Comparison of ENCODE assay signal across 15 cellular contexts in the genomic region with DNA sequence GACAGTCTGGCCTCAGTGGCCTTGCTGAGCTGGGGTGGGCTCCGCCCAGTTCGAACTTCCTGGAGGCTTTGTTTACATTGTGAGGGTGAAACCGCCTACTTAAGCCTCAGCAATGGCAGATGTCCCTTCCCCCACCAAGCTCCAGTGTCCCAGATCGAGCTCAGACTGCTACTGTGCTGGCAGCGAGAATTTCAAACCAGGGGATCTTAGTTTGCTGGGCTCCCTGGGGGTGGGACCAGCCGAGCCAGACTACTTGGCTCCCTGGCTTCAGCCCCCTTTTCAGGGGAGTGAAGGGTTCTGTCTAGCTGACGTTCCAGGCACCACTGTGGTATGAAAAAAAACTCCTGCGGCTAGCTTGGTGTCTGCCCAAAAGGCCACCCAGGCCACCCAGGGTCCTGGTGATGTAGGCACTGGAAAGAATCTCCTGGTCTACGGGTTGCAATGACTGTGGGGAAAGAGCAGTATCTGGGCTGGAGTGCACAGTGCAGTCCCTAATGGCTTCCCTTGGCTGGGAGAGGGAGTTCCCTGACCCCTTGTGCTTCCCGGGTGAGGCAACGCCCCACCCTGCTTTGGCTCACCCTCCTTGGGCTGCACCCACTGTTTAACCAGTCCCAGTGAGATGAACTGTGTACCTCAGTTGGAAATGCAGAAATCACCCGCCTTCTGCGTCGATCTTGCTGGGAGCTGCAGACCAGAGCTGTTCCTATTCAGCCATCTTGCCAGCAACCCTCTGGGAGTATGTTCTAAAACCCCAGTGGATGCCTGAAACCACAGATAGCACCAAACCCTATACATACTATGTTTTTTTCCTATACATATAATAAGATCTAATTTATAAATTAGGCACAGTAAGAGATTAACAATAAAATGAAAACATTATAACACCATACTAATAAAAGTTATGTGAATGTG.
DNase-seq lines count a peak whose midpoint lies in the region; ATAC-seq, FAIRE-seq and TF ChIP-seq lines count a peak whose summit lies in the region.
"Had no signal": no experiment of that assay in that cellular context is flagged by ENCODE, and none has a peak within 500 bp of the region (broad histone marks: within the 10 kb centered on the region; RNA-seq: fewer than 3 reads in every experiment).

No MANE protein-coding gene starts in this region.

- no peaks in the 10 kb centered on the region for H3F3A ChIP-seq in PC-9 (ENCODE audit: insufficient read depth, low read depth)

- no TSS peak for BruUV-seq in PC-9 (replicated peaks; lab: Mats Ljungman, UMichigan)

- H4K20me1 ChIP-seq in PC-9 (ENCODE audit: insufficient read depth) (no peaks in the 10 kb centered on the region), hepatocyte (ENCODE audit: insufficient read depth, poor library complexity, severe bottlenecking) (no peaks in the 10 kb centered on the region)

- H3K4me1 Mint-ChIP-seq in stimulated activated memory B cell treated with anti-CD40 and anti-IgM and Interleukin-4, amounts not matched to agents 10 μg/mL and 1 μg/mL and 100 μg/mL, for 72 hours, result no peaks in the 10 kb centered on the region

- no peaks in the 10 kb centered on the region for H3K9me2 ChIP-seq in PC-9 (ENCODE audit: insufficient read depth)
- H3K9me2 ChIP-seq in hepatocyte (replicated peaks; ENCODE audit: insufficient read depth), result no peaks in the 10 kb centered on the region

- peaks cover 8% of the 10 kb centered on the region for H3K9me3 ChIP-seq in A549
- H3K9me3 ChIP-seq in HAP-1, result no peaks in the 10 kb centered on the region
- H3K9me3 ChIP-seq in PC-9 (ENCODE audit: insufficient read depth, low read depth), result no peaks in the 10 kb centered on the region; the same call in none of the 2 replicates
- H3K9me3 ChIP-seq in hepatocyte (ENCODE audit: low read depth), result no peaks in the 10 kb centered on the region

- H3K4me3 ChIP-seq in A549, result no peak overlapping the region
- H3K4me3 ChIP-seq in HAP-1, result no peak overlapping the region
- no peak overlapping the region for H3K4me3 ChIP-seq in PC-9
- no peak overlapping the region for H3K4me3 ChIP-seq in hepatocyte
- H3K4me3 ChIP-seq: MG63, SK-N-MC, skin epidermis, stomach had no signal

- no peak for FAIRE-seq in A549 (lab: Jason Lieb, UNC)

- no peak for TF ChIP-seq RAD21 in A549 (conservative IDR thresholded peaks at IDR 0.05 in 1 of 2, IDR thresholded peaks at IDR 0.05 in 1 of 2)

- H2AFZ ChIP-seq in PC-9, result 0 out of 2 replicates have a peak overlapping the region, but pooled peaks have one; percentile 22
- H2AFZ ChIP-seq in hepatocyte, result no peak overlapping the region

- H3K79me2 ChIP-seq in PC-9 (ENCODE audit: low read depth) (no peaks in the 10 kb centered on the region), hepatocyte (no peaks in the 10 kb centered on the region)

- ATAC-seq in A549 (peak in 1 of 2 experiments; percentile 38; a peak in 2 of 6 replicates), HG03457 (IDR thresholded peaks at IDR 0.05; ENCODE audit: unreplicated experiment) (no peak), GM21723 (IDR thresholded peaks at IDR 0.05; ENCODE audit: unreplicated experiment) (no peak)
- ATAC-seq in stimulated activated memory B cell treated with anti-CD40 and anti-IgM and Interleukin-4, amounts not matched to agents 10 μg/mL and 1 μg/mL and 100 μg/mL, for 72 hours, result no peak

- no peaks in the 10 kb centered on the region for H3K36me3 Mint-ChIP-seq in stimulated activated memory B cell treated with anti-CD40 and anti-IgM and Interleukin-4, amounts not matched to agents 10 μg/mL and 1 μg/mL and 100 μg/mL, for 72 hours

- DNase-seq in A549 (ENCODE audit: low read depth in 1 of 2, low spot score in 1 of 2), result no peak
- DNase-seq in HAP-1 (ENCODE audit: low spot score in 2 of 2), result peak; percentile 6 to 58
- no peak for DNase-seq in PC-9
- DNase-seq in hepatocyte (ENCODE audit: low spot score), result peak; percentile 24
- no peak for DNase-seq in SKM-1 (lab: John Stamatoyannopoulos, UW; ENCODE audit: unreplicated experiment)
- DNase-seq: activated gamma-delta T cell treated with Interleukin-2 at 50 U/mL for 16 hours, mammary epithelial cell, MG63, stomach had no signal

- H3K27ac ChIP-seq in A549 (no peak overlapping the region), PC-9 (no peak overlapping the region), hepatocyte (no peak overlapping the region)
- H3K27ac ChIP-seq: SK-N-MC, skin epidermis, stomach had no signal

- H3K36me3 ChIP-seq in HAP-1 (replicated peaks), result no peaks in the 10 kb centered on the region
- no peaks in the 10 kb centered on the region for H3K36me3 ChIP-seq in PC-9 (ENCODE audit: low read depth)
- H3K36me3 ChIP-seq in hepatocyte (replicated peaks; ENCODE audit: insufficient read depth, low read depth), result no peaks in the 10 kb centered on the region
- H3K36me3 ChIP-seq: MG63, stomach had no signal

- 31% methylated on average over 13 of the region's 14 CpGs for WGBS in A549 (ENCODE audit: missing lambda C conversion rate)
- 55% methylated on average over 14 of the region's 14 CpGs for WGBS in hepatocyte (ENCODE audit: low lambda C conversion rate, missing lambda C conversion rate)

- 0 out of 3 replicates have a peak, but pooled peaks cover 5% of the 10 kb centered on the region for H3K4me1 ChIP-seq in A549
- peaks cover 7% of the 10 kb centered on the region for H3K4me1 ChIP-seq in HAP-1
- H3K4me1 ChIP-seq in PC-9 (replicated peaks; ENCODE audit: insufficient read depth), result peaks cover 16% of the 10 kb centered on the region
- H3K4me1 ChIP-seq in hepatocyte (ENCODE audit: insufficient read depth), result no peaks in the 10 kb centered on the region
- H3K4me1 ChIP-seq: stomach had no signal

- no peak for TF ChIP-seq POLR2A in A549 (IDR thresholded peaks at IDR 0.05; ENCODE audit: low read length)

- TF ChIP-seq EP300 in A549 (IDR thresholded peaks at IDR 0.05), result no peak

- no peaks in the 10 kb centered on the region for H3K27me3 ChIP-seq in HAP-1 (ENCODE audit: low read depth)
- H3K27me3 ChIP-seq in PC-9 (ENCODE audit: insufficient read depth, low read depth), result no peaks in the 10 kb centered on the region
- no peaks in the 10 kb centered on the region for H3K27me3 ChIP-seq in hepatocyte
- H3K27me3 ChIP-seq: MG63 had no signal

- no peak for TF ChIP-seq CTCF in A549 (IDR thresholded peaks at IDR 0.05)
- no peak for TF ChIP-seq CTCF in PC-9 (conservative IDR thresholded peaks at IDR 0.05)
- TF ChIP-seq CTCF in hepatocyte (IDR thresholded peaks at IDR 0.05; ENCODE audit: poor library complexity), result no peak

- intact Hi-C loops in PC-9 (cut with micrococcal nuclease; ENCODE audit: unreplicated experiment), result no loop called here

- in situ Hi-C loops in HAP-1 (cut with MboI; ENCODE audit: low sequenced_read_pairs), result no loop called here

- CTCF ChIA-PET in A549 (lab: Yijun Ruan, JAX), result interaction anchor here (1.0 to 1.8 kb wide), 2 partner anchors 16 to 518 kb away, joined by 3 to 4 read pairs; no protein-coding TSS in a partner anchor
- CTCF ChIA-PET in PC-9 (lab: Charles Lee), result interaction anchor here (0.7 to 0.8 kb wide), 2 partner anchors 18 to 32 kb away, joined by 3 to 6 read pairs; no protein-coding TSS in a partner anchor

- no peak overlapping the region for H3K27ac Mint-ChIP-seq in stimulated activated memory B cell treated with anti-CD40 and anti-IgM and Interleukin-4, amounts not matched to agents 10 μg/mL and 1 μg/mL and 100 μg/mL, for 72 hours
- H3K27ac Mint-ChIP-seq: dendritic cell treated with granulocyte-macrophage colony-stimulating factor and Interleukin-4, amounts not matched to agents 40 ng/mL and 50 ng/mL, for 4 days had no signal

- H3K4me2 ChIP-seq in A549, result peak overlapping the region; percentile 63
- peak overlapping the region; percentile 27; the same call in 1 of the 2 replicates for H3K4me2 ChIP-seq in PC-9
- no peak overlapping the region for H3K4me2 ChIP-seq in hepatocyte

- POLR2A ChIA-PET in A549 (lab: Yijun Ruan, JAX) (no interaction called here), PC-9 (lab: Charles Lee; ENCODE audit: unreplicated experiment) (no interaction called here)

- H3K9me3 Mint-ChIP-seq in stimulated activated memory B cell treated with anti-CD40 and anti-IgM and Interleukin-4, amounts not matched to agents 10 μg/mL and 1 μg/mL and 100 μg/mL, for 72 hours, result peaks cover 26% of the 10 kb centered on the region

- H3K4me3 Mint-ChIP-seq in stimulated activated memory B cell treated with anti-CD40 and anti-IgM and Interleukin-4, amounts not matched to agents 10 μg/mL and 1 μg/mL and 100 μg/mL, for 72 hours, result no peak overlapping the region
- H3K4me3 Mint-ChIP-seq: dendritic cell treated with granulocyte-macrophage colony-stimulating factor and Interleukin-4, amounts not matched to agents 40 ng/mL and 50 ng/mL, for 4 days had no signal

- H3K27me3 Mint-ChIP-seq in stimulated activated memory B cell treated with anti-CD40 and anti-IgM and Interleukin-4, amounts not matched to agents 10 μg/mL and 1 μg/mL and 100 μg/mL, for 72 hours, result peaks cover 10% of the 10 kb centered on the region
- H3K27me3 Mint-ChIP-seq: dendritic cell treated with granulocyte-macrophage colony-stimulating factor and Interleukin-4, amounts not matched to agents 40 ng/mL and 50 ng/mL, for 4 days had no signal

TF ChIP-seq in A549, 52 proteins besides CTCF, POLR2A, EP300 and RAD21:
- TF ChIP-seq CBX2 (IDR thresholded peaks at IDR 0.05; ENCODE audit: borderline replicate concordance, low read depth) (no peak), ZNF302 (CRISPR knock-in tag; IDR thresholded peaks at IDR 0.05) (no peak), SMC3 (IDR thresholded peaks at IDR 0.05) (no peak), NR3C1 (IDR thresholded peaks at IDR 0.05) (no peak), GATA3 (IDR thresholded peaks at IDR 0.05; ENCODE audit: borderline replicate concordance) (no peak), ZC3H11A (IDR thresholded peaks at IDR 0.05) (no peak), NFE2L2 (conservative IDR thresholded peaks at IDR 0.05; ENCODE audit: low read length) (no peak), BHLHE40 (IDR thresholded peaks at IDR 0.05; ENCODE audit: low read depth, low read length) (no peak)
- TF ChIP-seq, protein P1, sequence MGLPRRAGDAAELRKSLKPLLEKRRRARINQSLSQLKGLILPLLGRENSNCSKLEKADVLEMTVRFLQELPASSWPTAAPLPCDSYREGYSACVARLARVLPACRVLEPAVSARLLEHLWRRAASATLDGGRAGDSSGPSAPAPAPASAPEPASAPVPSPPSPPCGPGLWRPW (IDR thresholded peaks at IDR 0.05), result no peak
- TF ChIP-seq, protein P2, sequence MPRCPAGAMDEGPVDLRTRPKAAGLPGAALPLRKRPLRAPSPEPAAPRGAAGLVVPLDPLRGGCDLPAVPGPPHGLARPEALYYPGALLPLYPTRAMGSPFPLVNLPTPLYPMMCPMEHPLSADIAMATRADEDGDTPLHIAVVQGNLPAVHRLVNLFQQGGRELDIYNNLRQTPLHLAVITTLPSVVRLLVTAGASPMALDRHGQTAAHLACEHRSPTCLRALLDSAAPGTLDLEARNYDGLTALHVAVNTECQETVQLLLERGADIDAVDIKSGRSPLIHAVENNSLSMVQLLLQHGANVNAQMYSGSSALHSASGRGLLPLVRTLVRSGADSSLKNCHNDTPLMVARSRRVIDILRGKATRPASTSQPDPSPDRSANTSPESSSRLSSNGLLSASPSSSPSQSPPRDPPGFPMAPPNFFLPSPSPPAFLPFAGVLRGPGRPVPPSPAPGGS (IDR thresholded peaks at IDR 0.05), result no peak

Comparison
In these comparisons a context has a peak if more than half of its experiments do, and no peak if none do; other contexts are left out.
1. DNase-seq: peak in HAP-1 (2 of 2) and hepatocyte (single experiment); none in A549 (0 of 2), PC-9 (0 of 2) and SKM-1 (single experiment).